17 cellular contexts compared by ENCODE assay signal in the genomic region with DNA sequence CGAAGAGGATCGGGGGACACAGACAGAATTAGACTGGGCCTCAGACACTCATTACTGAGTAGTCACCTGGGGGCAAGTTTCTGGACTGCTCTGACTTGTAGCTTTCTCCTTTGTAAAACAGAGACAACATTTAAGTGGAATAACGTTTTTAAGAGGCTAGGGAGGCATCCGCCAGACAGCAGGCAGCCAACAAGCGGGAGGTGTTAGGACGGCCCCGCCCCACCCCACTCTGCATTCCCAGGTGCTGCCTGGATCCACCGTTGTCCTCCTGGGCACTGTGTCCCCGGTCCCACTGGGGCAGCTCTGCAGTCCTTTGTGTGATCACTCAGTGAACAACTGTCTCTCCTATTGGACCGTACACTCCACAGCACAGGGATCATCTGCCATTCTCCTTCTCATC.
"Had no signal": no experiment of that assay in that cellular context is flagged by ENCODE, and none has a peak within 500 bp of the region (broad histone marks: within the 10 kb centered on the region; RNA-seq: fewer than 3 reads in every experiment).

No MANE protein-coding gene starts in this region.

- DNase-seq: activated CD4-positive, alpha-beta T cell treated with anti-CD3 and anti-CD28 coated beads for 48 hours; activated CD8-positive, alpha-beta memory T cell treated with anti-CD3 and anti-CD28 coated beads, Interleukin-2, amount 50 U/mL, for 4 hours; activated effector memory CD4-positive, alpha-beta T cell treated with Interleukin-2 at 50 U/mL for 16 hours; amygdala; cortex of kidney; effector memory CD8-positive, alpha-beta T cell; left lung; nephron progenitor cell; psoas muscle; right lobe of liver; SHP77 treated with DMSO at 0.1 percent for 48 hours; stimulated activated naive CD4-positive, alpha-beta T cell; thyroid gland; uterus had no signal

- H3K4me3 Mint-ChIP-seq: brain; central memory CD8-positive, alpha-beta T cell; effector memory CD8-positive, alpha-beta T cell; nephron progenitor cell had no signal

- H3K27me3 Mint-ChIP-seq: brain; central memory CD8-positive, alpha-beta T cell; effector memory CD8-positive, alpha-beta T cell had no signal

- H3K27me3 ChIP-seq: gastroesophageal sphincter, left lung, right lobe of liver, thyroid gland, uterus had no signal

- H3K4me3 ChIP-seq: gastroesophageal sphincter, left lung, psoas muscle, right lobe of liver, thyroid gland, uterus had no signal

- H3K9me3 ChIP-seq: gastroesophageal sphincter, left lung, psoas muscle, right lobe of liver, thyroid gland, uterus had no signal

- ATAC-seq: effector memory CD8-positive, alpha-beta T cell; gastroesophageal sphincter; left lung; psoas muscle; right lobe of liver had no signal

- H3K27ac ChIP-seq: gastroesophageal sphincter, left lung, psoas muscle, right lobe of liver, thyroid gland, uterus had no signal

- H3K9me3 Mint-ChIP-seq: brain; central memory CD8-positive, alpha-beta T cell; effector memory CD8-positive, alpha-beta T cell; nephron progenitor cell had no signal

- H3K36me3 ChIP-seq: thyroid gland, uterus had no signal

- H3K4me1 ChIP-seq: gastroesophageal sphincter, left lung, psoas muscle, right lobe of liver, thyroid gland, uterus had no signal

- H3K27ac Mint-ChIP-seq: effector memory CD8-positive, alpha-beta T cell; nephron progenitor cell had no signal
